ENCODE assay signal across 1 cellular context in the genomic region with DNA sequence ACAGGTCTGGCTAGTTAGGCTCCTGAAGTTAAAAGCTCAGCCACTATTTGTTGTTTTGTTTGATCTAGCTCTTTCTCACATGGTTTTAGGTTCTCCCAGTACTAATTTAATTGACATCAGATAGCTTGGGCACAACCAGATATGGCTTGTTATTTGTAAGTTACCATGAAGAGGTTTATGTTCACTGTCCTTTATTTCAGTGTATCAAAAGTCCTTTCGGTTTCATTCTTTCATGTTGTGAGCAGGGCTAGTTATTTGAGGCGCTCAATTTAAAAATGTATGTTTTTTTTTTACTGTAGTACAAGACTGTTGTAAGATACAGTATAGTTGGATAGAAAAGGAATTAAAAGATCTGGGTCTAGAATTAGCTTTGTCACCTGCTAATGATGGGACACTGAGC.
TF ChIP-seq lines count a peak whose summit lies in the region.

No MANE protein-coding gene starts in this region.

TF ChIP-seq in SK-N-SH treated with all-trans-retinoic acid at 6 μM for 48 hours, 23 proteins besides CTCF, POLR2A, EP300 and RAD21 (continued from another document):
- TF ChIP-seq, protein P1, sequence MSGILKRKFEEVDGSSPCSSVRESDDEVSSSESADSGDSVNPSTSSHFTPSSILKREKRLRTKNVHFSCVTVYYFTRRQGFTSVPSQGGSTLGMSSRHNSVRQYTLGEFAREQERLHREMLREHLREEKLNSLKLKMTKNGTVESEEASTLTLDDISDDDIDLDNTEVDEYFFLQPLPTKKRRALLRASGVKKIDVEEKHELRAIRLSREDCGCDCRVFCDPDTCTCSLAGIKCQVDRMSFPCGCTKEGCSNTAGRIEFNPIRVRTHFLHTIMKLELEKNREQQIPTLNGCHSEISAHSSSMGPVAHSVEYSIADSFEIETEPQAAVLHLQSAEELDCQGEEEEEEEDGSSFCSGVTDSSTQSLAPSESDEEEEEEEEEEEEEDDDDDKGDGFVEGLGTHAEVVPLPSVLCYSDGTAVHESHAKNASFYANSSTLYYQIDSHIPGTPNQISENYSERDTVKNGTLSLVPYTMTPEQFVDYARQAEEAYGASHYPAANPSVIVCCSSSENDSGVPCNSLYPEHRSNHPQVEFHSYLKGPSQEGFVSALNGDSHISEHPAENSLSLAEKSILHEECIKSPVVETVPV (CRISPR knock-in tag; IDR thresholded peaks at IDR 0.05): no peak
- TF ChIP-seq ISL1 (CRISPR knock-in tag; IDR thresholded peaks at IDR 0.05) (no peak), ESRRG (CRISPR knock-in tag; IDR thresholded peaks at IDR 0.05) (no peak), ZFP30 (CRISPR knock-in tag; IDR thresholded peaks at IDR 0.05) (no peak), RARB (CRISPR knock-in tag; IDR thresholded peaks at IDR 0.05) (no peak), PPARA (CRISPR knock-in tag; IDR thresholded peaks at IDR 0.05; ENCODE audit: borderline replicate concordance) (no peak), GLIS3 (CRISPR knock-in tag; IDR thresholded peaks at IDR 0.05) (no peak), CSDC2 (CRISPR knock-in tag; IDR thresholded peaks at IDR 0.05) (no peak), ZFP3 (CRISPR knock-in tag; IDR thresholded peaks at IDR 0.05) (no peak), ARNTL (CRISPR knock-in tag; IDR thresholded peaks at IDR 0.05; ENCODE audit: borderline replicate concordance, low read depth) (no peak), ZC3H10 (CRISPR knock-in tag; IDR thresholded peaks at IDR 0.05) (no peak)
- TF ChIP-seq, protein P2, sequence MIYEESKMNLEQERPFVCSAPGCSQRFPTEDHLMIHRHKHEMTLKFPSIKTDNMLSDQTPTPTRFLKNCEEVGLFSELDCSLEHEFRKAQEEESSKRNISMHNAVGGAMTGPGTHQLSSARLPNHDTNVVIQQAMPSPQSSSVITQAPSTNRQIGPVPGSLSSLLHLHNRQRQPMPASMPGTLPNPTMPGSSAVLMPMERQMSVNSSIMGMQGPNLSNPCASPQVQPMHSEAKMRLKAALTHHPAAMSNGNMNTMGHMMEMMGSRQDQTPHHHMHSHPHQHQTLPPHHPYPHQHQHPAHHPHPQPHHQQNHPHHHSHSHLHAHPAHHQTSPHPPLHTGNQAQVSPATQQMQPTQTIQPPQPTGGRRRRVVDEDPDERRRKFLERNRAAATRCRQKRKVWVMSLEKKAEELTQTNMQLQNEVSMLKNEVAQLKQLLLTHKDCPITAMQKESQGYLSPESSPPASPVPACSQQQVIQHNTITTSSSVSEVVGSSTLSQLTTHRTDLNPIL (CRISPR knock-in tag; IDR thresholded peaks at IDR 0.05; ENCODE audit: low read depth): no peak
- TF ChIP-seq, protein P3, sequence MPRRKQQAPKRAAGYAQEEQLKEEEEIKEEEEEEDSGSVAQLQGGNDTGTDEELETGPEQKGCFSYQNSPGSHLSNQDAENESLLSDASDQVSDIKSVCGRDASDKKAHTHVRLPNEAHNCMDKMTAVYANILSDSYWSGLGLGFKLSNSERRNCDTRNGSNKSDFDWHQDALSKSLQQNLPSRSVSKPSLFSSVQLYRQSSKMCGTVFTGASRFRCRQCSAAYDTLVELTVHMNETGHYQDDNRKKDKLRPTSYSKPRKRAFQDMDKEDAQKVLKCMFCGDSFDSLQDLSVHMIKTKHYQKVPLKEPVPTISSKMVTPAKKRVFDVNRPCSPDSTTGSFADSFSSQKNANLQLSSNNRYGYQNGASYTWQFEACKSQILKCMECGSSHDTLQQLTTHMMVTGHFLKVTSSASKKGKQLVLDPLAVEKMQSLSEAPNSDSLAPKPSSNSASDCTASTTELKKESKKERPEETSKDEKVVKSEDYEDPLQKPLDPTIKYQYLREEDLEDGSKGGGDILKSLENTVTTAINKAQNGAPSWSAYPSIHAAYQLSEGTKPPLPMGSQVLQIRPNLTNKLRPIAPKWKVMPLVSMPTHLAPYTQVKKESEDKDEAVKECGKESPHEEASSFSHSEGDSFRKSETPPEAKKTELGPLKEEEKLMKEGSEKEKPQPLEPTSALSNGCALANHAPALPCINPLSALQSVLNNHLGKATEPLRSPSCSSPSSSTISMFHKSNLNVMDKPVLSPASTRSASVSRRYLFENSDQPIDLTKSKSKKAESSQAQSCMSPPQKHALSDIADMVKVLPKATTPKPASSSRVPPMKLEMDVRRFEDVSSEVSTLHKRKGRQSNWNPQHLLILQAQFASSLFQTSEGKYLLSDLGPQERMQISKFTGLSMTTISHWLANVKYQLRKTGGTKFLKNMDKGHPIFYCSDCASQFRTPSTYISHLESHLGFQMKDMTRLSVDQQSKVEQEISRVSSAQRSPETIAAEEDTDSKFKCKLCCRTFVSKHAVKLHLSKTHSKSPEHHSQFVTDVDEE (CRISPR knock-in tag; IDR thresholded peaks at IDR 0.05): no peak
- TF ChIP-seq, protein P4, sequence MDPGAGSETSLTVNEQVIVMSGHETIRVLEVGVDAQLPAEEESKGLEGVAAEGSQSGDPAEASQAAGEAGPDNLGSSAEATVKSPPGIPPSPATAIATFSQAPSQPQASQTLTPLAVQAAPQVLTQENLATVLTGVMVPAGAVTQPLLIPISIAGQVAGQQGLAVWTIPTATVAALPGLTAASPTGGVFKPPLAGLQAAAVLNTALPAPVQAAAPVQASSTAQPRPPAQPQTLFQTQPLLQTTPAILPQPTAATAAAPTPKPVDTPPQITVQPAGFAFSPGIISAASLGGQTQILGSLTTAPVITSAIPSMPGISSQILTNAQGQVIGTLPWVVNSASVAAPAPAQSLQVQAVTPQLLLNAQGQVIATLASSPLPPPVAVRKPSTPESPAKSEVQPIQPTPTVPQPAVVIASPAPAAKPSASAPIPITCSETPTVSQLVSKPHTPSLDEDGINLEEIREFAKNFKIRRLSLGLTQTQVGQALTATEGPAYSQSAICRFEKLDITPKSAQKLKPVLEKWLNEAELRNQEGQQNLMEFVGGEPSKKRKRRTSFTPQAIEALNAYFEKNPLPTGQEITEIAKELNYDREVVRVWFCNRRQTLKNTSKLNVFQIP (CRISPR knock-in tag; IDR thresholded peaks at IDR 0.05; ENCODE audit: borderline replicate concordance, low read depth): no peak
